2 cellular contexts compared by ENCODE assay signal in the genomic region with DNA sequence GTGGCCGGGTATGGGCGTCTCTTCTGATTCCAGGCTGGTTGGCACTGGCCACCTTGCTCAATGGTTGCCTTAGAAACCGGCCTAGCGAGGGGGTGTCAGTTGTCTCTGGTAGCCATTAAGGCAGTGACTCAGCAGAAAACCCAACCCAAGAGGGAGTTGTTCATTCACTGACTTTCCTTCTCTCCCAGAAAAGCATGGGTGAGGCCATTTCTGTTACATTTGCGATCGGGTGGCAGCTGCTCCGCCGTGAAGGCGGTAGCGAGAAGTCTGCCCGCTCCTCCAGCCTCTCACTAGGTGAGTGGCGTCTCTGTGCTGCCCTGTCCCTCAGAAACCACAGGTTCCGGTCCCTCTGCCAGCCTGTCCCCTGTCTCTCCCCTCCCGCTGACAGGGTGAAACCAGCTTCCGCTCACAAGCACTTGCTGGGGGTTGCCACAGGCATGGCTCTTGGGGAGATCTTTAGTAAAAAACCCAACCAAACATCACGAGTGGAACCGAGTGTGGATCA.
TF ChIP-seq lines count a peak whose summit lies in the region.

No MANE protein-coding gene starts in this region.

TF ChIP-seq in GM12878, 131 proteins besides CTCF, POLR2A, EP300 and RAD21 (continues in another document):
- peak; percentile 80 for TF ChIP-seq YY1 (IDR thresholded peaks at IDR 0.05; ENCODE audit: low read depth, low read length)
- no peak for TF ChIP-seq MEF2B (IDR thresholded peaks at IDR 0.05; ENCODE audit: partially characterized antibody, poor library complexity, severe bottlenecking)
- no peak for TF ChIP-seq SUZ12 (IDR thresholded peaks at IDR 0.05; ENCODE audit: unreplicated experiment)
- TF ChIP-seq, protein P1, sequence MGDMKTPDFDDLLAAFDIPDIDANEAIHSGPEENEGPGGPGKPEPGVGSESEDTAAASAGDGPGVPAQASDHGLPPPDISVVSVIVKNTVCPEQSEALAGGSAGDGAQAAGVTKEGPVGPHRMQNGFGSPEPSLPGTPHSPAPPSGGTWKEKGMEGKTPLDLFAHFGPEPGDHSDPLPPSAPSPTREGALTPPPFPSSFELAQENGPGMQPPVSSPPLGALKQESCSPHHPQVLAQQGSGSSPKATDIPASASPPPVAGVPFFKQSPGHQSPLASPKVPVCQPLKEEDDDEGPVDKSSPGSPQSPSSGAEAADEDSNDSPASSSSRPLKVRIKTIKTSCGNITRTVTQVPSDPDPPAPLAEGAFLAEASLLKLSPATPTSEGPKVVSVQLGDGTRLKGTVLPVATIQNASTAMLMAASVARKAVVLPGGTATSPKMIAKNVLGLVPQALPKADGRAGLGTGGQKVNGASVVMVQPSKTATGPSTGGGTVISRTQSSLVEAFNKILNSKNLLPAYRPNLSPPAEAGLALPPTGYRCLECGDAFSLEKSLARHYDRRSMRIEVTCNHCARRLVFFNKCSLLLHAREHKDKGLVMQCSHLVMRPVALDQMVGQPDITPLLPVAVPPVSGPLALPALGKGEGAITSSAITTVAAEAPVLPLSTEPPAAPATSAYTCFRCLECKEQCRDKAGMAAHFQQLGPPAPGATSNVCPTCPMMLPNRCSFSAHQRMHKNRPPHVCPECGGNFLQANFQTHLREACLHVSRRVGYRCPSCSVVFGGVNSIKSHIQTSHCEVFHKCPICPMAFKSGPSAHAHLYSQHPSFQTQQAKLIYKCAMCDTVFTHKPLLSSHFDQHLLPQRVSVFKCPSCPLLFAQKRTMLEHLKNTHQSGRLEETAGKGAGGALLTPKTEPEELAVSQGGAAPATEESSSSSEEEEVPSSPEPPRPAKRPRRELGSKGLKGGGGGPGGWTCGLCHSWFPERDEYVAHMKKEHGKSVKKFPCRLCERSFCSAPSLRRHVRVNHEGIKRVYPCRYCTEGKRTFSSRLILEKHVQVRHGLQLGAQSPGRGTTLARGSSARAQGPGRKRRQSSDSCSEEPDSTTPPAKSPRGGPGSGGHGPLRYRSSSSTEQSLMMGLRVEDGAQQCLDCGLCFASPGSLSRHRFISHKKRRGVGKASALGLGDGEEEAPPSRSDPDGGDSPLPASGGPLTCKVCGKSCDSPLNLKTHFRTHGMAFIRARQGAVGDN (IDR thresholded peaks at IDR 0.05): peak; percentile 87
- TF ChIP-seq HDAC6 (IDR thresholded peaks at IDR 0.05; ENCODE audit: unreplicated experiment): no peak
- TF ChIP-seq CHD4 (IDR thresholded peaks at IDR 0.05): no peak
- no peak for TF ChIP-seq JUNB (IDR thresholded peaks at IDR 0.05)
- TF ChIP-seq TCF3 (IDR thresholded peaks at IDR 0.05; ENCODE audit: borderline replicate concordance, insufficient read depth, low read depth, low read length): no peak
- TF ChIP-seq, protein P2, sequence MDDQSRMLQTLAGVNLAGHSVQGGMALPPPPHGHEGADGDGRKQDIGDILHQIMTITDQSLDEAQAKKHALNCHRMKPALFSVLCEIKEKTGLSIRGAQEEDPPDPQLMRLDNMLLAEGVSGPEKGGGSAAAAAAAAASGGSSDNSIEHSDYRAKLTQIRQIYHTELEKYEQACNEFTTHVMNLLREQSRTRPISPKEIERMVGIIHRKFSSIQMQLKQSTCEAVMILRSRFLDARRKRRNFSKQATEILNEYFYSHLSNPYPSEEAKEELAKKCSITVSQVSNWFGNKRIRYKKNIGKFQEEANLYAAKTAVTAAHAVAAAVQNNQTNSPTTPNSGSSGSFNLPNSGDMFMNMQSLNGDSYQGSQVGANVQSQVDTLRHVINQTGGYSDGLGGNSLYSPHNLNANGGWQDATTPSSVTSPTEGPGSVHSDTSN (IDR thresholded peaks at IDR 0.05; ENCODE audit: insufficient replicate concordance, low read depth, low read length): no peak
- TF ChIP-seq NR2C1 (IDR thresholded peaks at IDR 0.05): no peak
- peak; percentile 88; the same call in 1 of the 2 replicates for TF ChIP-seq BACH1 (IDR thresholded peaks at IDR 0.05; ENCODE audit: borderline replicate concordance)
- TF ChIP-seq KAT2A (conservative IDR thresholded peaks at IDR 0.05; ENCODE audit: control insufficient read depth, low read depth, low read length): no peak
- TF ChIP-seq RFX5 (IDR thresholded peaks at IDR 0.05; ENCODE audit: low read depth, low read length): no peak
- peak; percentile 41; the same call in 1 of the 2 replicates for TF ChIP-seq GATAD2B (conservative IDR thresholded peaks at IDR 0.05; ENCODE audit: low read depth)
- TF ChIP-seq LARP7 (IDR thresholded peaks at IDR 0.05): no peak
- no peak for TF ChIP-seq MEF2A (IDR thresholded peaks at IDR 0.05; ENCODE audit: insufficient read depth, low read depth, low read length)
- TF ChIP-seq, protein P3, sequence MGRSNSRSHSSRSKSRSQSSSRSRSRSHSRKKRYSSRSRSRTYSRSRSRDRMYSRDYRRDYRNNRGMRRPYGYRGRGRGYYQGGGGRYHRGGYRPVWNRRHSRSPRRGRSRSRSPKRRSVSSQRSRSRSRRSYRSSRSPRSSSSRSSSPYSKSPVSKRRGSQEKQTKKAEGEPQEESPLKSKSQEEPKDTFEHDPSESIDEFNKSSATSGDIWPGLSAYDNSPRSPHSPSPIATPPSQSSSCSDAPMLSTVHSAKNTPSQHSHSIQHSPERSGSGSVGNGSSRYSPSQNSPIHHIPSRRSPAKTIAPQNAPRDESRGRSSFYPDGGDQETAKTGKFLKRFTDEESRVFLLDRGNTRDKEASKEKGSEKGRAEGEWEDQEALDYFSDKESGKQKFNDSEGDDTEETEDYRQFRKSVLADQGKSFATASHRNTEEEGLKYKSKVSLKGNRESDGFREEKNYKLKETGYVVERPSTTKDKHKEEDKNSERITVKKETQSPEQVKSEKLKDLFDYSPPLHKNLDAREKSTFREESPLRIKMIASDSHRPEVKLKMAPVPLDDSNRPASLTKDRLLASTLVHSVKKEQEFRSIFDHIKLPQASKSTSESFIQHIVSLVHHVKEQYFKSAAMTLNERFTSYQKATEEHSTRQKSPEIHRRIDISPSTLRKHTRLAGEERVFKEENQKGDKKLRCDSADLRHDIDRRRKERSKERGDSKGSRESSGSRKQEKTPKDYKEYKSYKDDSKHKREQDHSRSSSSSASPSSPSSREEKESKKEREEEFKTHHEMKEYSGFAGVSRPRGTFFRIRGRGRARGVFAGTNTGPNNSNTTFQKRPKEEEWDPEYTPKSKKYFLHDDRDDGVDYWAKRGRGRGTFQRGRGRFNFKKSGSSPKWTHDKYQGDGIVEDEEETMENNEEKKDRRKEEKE (IDR thresholded peaks at IDR 0.05): no peak
- TF ChIP-seq SRF (IDR thresholded peaks at IDR 0.05; ENCODE audit: low read depth in 2 of 2, low read length in 2 of 2): no peak
- TF ChIP-seq WRNIP1 (IDR thresholded peaks at IDR 0.05; ENCODE audit: borderline replicate concordance, low read depth, low read length): no peak
- TF ChIP-seq SIN3A (IDR thresholded peaks at IDR 0.05; ENCODE audit: low read depth, low read length): no peak
- TF ChIP-seq TCF7 (IDR thresholded peaks at IDR 0.05; ENCODE audit: borderline replicate concordance): no peak
- TF ChIP-seq NFXL1 (IDR thresholded peaks at IDR 0.05; ENCODE audit: borderline replicate concordance): no peak
- no peak for TF ChIP-seq GABPA (IDR thresholded peaks at IDR 0.05; ENCODE audit: low read depth)
- no peak for TF ChIP-seq SIX5 (IDR thresholded peaks at IDR 0.05; ENCODE audit: low read depth, low read length, severe bottlenecking)
- TF ChIP-seq NFYA (IDR thresholded peaks at IDR 0.05; ENCODE audit: borderline replicate concordance, low read depth, low read length): no peak
- TF ChIP-seq HCFC1 (IDR thresholded peaks at IDR 0.05; ENCODE audit: low read length): no peak

TF ChIP-seq in liver, 16 proteins besides CTCF, POLR2A, EP300 and RAD21:
- TF ChIP-seq GABPA (IDR thresholded peaks at IDR 0.05 in 1 of 2, conservative IDR thresholded peaks at IDR 0.05 in 1 of 2): no peak
- peak; percentile 16 for TF ChIP-seq YY1 (IDR thresholded peaks at IDR 0.05)
